ENCODE assay signal across 22 cellular contexts in genomic region chr20:43988451-43988850, GRCh38.
DNase-seq lines count a peak whose midpoint lies in the region; ATAC-seq, FAIRE-seq and TF ChIP-seq lines count a peak whose summit lies in the region.
"Had no signal": no experiment of that assay in that cellular context is flagged by ENCODE, and none has a peak within 500 bp of the region (broad histone marks: within the 10 kb centered on the region; RNA-seq: fewer than 3 reads in every experiment).

No MANE protein-coding gene starts in this region.

- CTCF ChIA-PET in Panc1 (lab: Charles Lee) = no interaction called here

- H3K27me3 ChIP-seq in Panc1 (ENCODE audit: control insufficient read depth, insufficient read depth, low read length) = no peaks in the 10 kb centered on the region
- H3K27me3 ChIP-seq: dorsolateral prefrontal cortex, MG63, spleen had no signal

- ATAC-seq in activated CD4-positive, CD25-positive, alpha-beta regulatory T cell treated with anti-CD3 and anti-CD28 coated beads, Interleukin-2, amount 50 U/mL, for 24 hours = peak; percentile 56 to 65
- no peak for ATAC-seq in Panc1
- no peak for ATAC-seq in HG02973 (IDR thresholded peaks at IDR 0.05; ENCODE audit: unreplicated experiment)
- no peak for ATAC-seq in GM19328 (IDR thresholded peaks at IDR 0.05; ENCODE audit: unreplicated experiment)
- ATAC-seq: HepG2, left colon, psoas muscle had no signal

- POLR2A ChIA-PET in Panc1 (lab: Charles Lee) = no interaction called here

- H3K27ac ChIP-seq in Panc1 (ENCODE audit: low read length) = peak overlapping the region; percentile 25; the same call in 1 of the 2 replicates
- H3K27ac ChIP-seq: dorsolateral prefrontal cortex, psoas muscle, SK-N-MC, spleen had no signal

- peak; percentile 69 for FAIRE-seq in GM12891 (lab: Jason Lieb, UNC)
- FAIRE-seq: HepG2 had no signal

- no peak overlapping the region for H3K4me3 ChIP-seq in Panc1 (ENCODE audit: low read depth in 2 of 2, low read length in 2 of 2)
- H3K4me3 ChIP-seq: dorsolateral prefrontal cortex, MG63, psoas muscle, SK-N-MC, spleen had no signal

- no TSS peak for BruUV-seq in Panc1 (replicated peaks; lab: Mats Ljungman, UMichigan)

- H3K9me3 ChIP-seq in Panc1 (ENCODE audit: control insufficient read depth, insufficient read depth, low read depth, low read length) = no peaks in the 10 kb centered on the region
- H3K9me3 ChIP-seq: psoas muscle had no signal

- TF ChIP-seq CTCF in Panc1 (IDR thresholded peaks at IDR 0.05) = no peak

- no peaks in the 10 kb centered on the region for H3K36me3 ChIP-seq in Panc1 (ENCODE audit: control insufficient read depth, insufficient read depth, low read length)
- H3K36me3 ChIP-seq: MG63, spleen had no signal

- in situ Hi-C loops in Panc1 (cut with HindIII; ENCODE audit: low pct_unique_long_range_greater_than_20kb, low sequenced_read_pairs) = no loop called here

- H3K4me1 ChIP-seq in Panc1 (ENCODE audit: control insufficient read depth, insufficient read depth, low read length) = peaks cover 28% of the 10 kb centered on the region
- H3K4me1 ChIP-seq: psoas muscle had no signal

- no peak for DNase-seq in activated CD4-positive, CD25-positive, alpha-beta regulatory T cell (lab: John Stamatoyannopoulos, UW)
- DNase-seq in GM12891 (ENCODE audit: insufficient read length, low spot score) (no peak), Panc1 (ENCODE audit: low read depth, low spot score) (no peak), fibroblast of peridontal ligament (ENCODE audit: extremely low read depth) (peak; percentile 16), putamen (ENCODE audit: low spot score) (no peak)
- DNase-seq: C1 segment of cervical spinal cord, dorsolateral prefrontal cortex, erythroblast, left colon, MG63, NCI-H2029, NCI-H524, nephron progenitor cell, psoas muscle, spleen, T-helper 9 cell, trophoblast cell had no signal

- no peak for TF ChIP-seq POLR2A in GM12891 (IDR thresholded peaks at IDR 0.05; ENCODE audit: low read depth, low read length)

- intact Hi-C loops in Panc1 (cut with micrococcal nuclease; ENCODE audit: unreplicated experiment) = no loop called here

TF ChIP-seq in GM12891, 5 proteins besides CTCF, POLR2A, EP300 and RAD21:
- TF ChIP-seq TAF1 (IDR thresholded peaks at IDR 0.05; ENCODE audit: low read depth, low read length) = no peak
- TF ChIP-seq PAX5 (IDR thresholded peaks at IDR 0.05; ENCODE audit: insufficient read depth, low read length, severe bottlenecking) = no peak
- TF ChIP-seq SPI1 (IDR thresholded peaks at IDR 0.05; ENCODE audit: low read depth, low read length) = no peak
- TF ChIP-seq POLR2AphosphoS5 (IDR thresholded peaks at IDR 0.05; ENCODE audit: low read depth, low read length) = no peak
- no peak for TF ChIP-seq POU2F2 (IDR thresholded peaks at IDR 0.05; ENCODE audit: low read depth, low read length)

Comparison
In these comparisons a context has a peak if more than half of its experiments do, and no peak if none do; other contexts are left out.
1. ATAC-seq: peak in activated CD4-positive, CD25-positive, alpha-beta regulatory T cell treated with anti-CD3 and anti-CD28 coated beads, Interleukin-2, amount 50 U/mL, for 24 hours (2 of 2); none in Panc1 (single experiment), HG02973 (single experiment) and GM19328 (single experiment).